Comparison of ENCODE assay signal across 2 cellular contexts in genomic region chr13:75639426-75639825, GRCh38.
TF ChIP-seq lines count a peak whose summit lies in the region.

No MANE protein-coding gene starts in this region.

TF ChIP-seq in SK-N-SH, 30 proteins besides CTCF, POLR2A, EP300 and RAD21 (continued from another document):
- TF ChIP-seq PBX3 (IDR thresholded peaks at IDR 0.05): no peak
- no peak for TF ChIP-seq JUND (IDR thresholded peaks at IDR 0.05)
- TF ChIP-seq RXRA (IDR thresholded peaks at IDR 0.05; ENCODE audit: borderline replicate concordance, low read depth): no peak
- TF ChIP-seq ZBTB33 (IDR thresholded peaks at IDR 0.05; ENCODE audit: borderline replicate concordance, low read depth): no peak
- TF ChIP-seq, protein P1, sequence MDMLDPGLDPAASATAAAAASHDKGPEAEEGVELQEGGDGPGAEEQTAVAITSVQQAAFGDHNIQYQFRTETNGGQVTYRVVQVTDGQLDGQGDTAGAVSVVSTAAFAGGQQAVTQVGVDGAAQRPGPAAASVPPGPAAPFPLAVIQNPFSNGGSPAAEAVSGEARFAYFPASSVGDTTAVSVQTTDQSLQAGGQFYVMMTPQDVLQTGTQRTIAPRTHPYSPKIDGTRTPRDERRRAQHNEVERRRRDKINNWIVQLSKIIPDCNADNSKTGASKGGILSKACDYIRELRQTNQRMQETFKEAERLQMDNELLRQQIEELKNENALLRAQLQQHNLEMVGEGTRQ (IDR thresholded peaks at IDR 0.05; ENCODE audit: borderline replicate concordance, low read depth, low read length): no peak
- no peak for TF ChIP-seq FOXJ3 (CRISPR knock-in tag; IDR thresholded peaks at IDR 0.05)
- no peak for TF ChIP-seq RFX5 (IDR thresholded peaks at IDR 0.05; ENCODE audit: low read length)
- TF ChIP-seq REST (IDR thresholded peaks at IDR 0.05; ENCODE audit: low read depth, low read length): no peak
- no peak for TF ChIP-seq MEF2A (IDR thresholded peaks at IDR 0.05; ENCODE audit: borderline replicate concordance, low read depth)
- TF ChIP-seq GABPA (IDR thresholded peaks at IDR 0.05; ENCODE audit: low read depth): no peak
- no peak for TF ChIP-seq FOXM1 (IDR thresholded peaks at IDR 0.05; ENCODE audit: low read depth)
- no peak for TF ChIP-seq ELF1 (IDR thresholded peaks at IDR 0.05)

TF ChIP-seq in SK-N-SH treated with all-trans-retinoic acid at 6 μM for 48 hours, 23 proteins besides CTCF, POLR2A, EP300 and RAD21 (continued from another document):
- TF ChIP-seq, protein P2, sequence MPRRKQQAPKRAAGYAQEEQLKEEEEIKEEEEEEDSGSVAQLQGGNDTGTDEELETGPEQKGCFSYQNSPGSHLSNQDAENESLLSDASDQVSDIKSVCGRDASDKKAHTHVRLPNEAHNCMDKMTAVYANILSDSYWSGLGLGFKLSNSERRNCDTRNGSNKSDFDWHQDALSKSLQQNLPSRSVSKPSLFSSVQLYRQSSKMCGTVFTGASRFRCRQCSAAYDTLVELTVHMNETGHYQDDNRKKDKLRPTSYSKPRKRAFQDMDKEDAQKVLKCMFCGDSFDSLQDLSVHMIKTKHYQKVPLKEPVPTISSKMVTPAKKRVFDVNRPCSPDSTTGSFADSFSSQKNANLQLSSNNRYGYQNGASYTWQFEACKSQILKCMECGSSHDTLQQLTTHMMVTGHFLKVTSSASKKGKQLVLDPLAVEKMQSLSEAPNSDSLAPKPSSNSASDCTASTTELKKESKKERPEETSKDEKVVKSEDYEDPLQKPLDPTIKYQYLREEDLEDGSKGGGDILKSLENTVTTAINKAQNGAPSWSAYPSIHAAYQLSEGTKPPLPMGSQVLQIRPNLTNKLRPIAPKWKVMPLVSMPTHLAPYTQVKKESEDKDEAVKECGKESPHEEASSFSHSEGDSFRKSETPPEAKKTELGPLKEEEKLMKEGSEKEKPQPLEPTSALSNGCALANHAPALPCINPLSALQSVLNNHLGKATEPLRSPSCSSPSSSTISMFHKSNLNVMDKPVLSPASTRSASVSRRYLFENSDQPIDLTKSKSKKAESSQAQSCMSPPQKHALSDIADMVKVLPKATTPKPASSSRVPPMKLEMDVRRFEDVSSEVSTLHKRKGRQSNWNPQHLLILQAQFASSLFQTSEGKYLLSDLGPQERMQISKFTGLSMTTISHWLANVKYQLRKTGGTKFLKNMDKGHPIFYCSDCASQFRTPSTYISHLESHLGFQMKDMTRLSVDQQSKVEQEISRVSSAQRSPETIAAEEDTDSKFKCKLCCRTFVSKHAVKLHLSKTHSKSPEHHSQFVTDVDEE (CRISPR knock-in tag; IDR thresholded peaks at IDR 0.05): no peak
- TF ChIP-seq ARNTL (CRISPR knock-in tag; IDR thresholded peaks at IDR 0.05; ENCODE audit: borderline replicate concordance, low read depth) (no peak), ZC3H10 (CRISPR knock-in tag; IDR thresholded peaks at IDR 0.05) (no peak)
